Comparison of ENCODE assay signal across 20 cellular contexts in genomic region chr3:134106580-134106979, GRCh38.
DNase-seq lines count a peak whose midpoint lies in the region; ATAC-seq lines count a peak whose summit lies in the region.
"Had no signal": no experiment of that assay in that cellular context is flagged by ENCODE, and none has a peak within 500 bp of the region (broad histone marks: within the 10 kb centered on the region; RNA-seq: fewer than 3 reads in every experiment).

No MANE protein-coding gene starts in this region.

- intact Hi-C loops in right cardiac atrium (cut with DNase I) = no loop called here

- ATAC-seq in GM21737 (IDR thresholded peaks at IDR 0.05; ENCODE audit: unreplicated experiment) (peak; percentile 74), HG03432 (IDR thresholded peaks at IDR 0.05; ENCODE audit: unreplicated experiment) (peak; percentile 54), right cardiac atrium (no peak)
- ATAC-seq: naive thymus-derived CD4-positive, alpha-beta T cell had no signal

- DNase-seq in NOMO-1 treated with DMSO at 0.1 percent for 48 hours (lab: John Stamatoyannopoulos, UW; ENCODE audit: unreplicated experiment) = peak; percentile 9
- no peak for DNase-seq in NOMO-1 treated with dmso at 0.1 percent for 144 hours (lab: John Stamatoyannopoulos, UW; ENCODE audit: unreplicated experiment)
- DNase-seq in NCI-H2081 treated with DMSO at 0.1 percent for 48 hours (lab: John Stamatoyannopoulos, UW) = no peak
- DNase-seq in iPS-NIHi11 (ENCODE audit: low spot score) = no peak
- no peak for DNase-seq in right cardiac atrium
- DNase-seq in SIG-M5 (lab: John Stamatoyannopoulos, UW) = no peak
- DNase-seq: activated CD4-positive, alpha-beta T cell treated with anti-CD3 and anti-CD28 coated beads, Interleukin-2, amount 50 U/mL, for 4 hours; activated T-cell treated with anti-CD3 and anti-CD28 coated beads, Interleukin-2, amount 50 U/mL, for 24 hours; foreskin melanocyte; KBM-7; naive thymus-derived CD4-positive, alpha-beta T cell; NCI-H1105 treated with DMSO at 0.1 percent for 48 hours; NK-92 treated with Interleukin-12 subunit alpha and Interleukin-12 subunit beta, amount 100 ng/mL, for 24 hours; SHP77 treated with DMSO at 0.1 percent for 48 hours; T-helper 9 cell had no signal

- H3K9me3 ChIP-seq in right cardiac atrium (ENCODE audit: control insufficient read depth, low read length) = no peaks in the 10 kb centered on the region

- H3K4me1 ChIP-seq in right cardiac atrium (ENCODE audit: control insufficient read depth, insufficient read depth, low read length) = no peaks in the 10 kb centered on the region

- H3K4me3 ChIP-seq in right cardiac atrium (ENCODE audit: low read length) = no peak overlapping the region
- H3K4me3 ChIP-seq: lung had no signal

- 68% methylated on average over 3 of the region's 3 CpGs for WGBS in right cardiac atrium

- no peaks in the 10 kb centered on the region for H3K27me3 ChIP-seq in right cardiac atrium (ENCODE audit: control insufficient read depth, insufficient read depth)

- H3K27ac ChIP-seq in right cardiac atrium (ENCODE audit: low read length) = no peak overlapping the region
- H3K27ac ChIP-seq: 22Rv1, C4-2B had no signal

Comparison
In these comparisons a context has a peak if more than half of its experiments do, and no peak if none do; other contexts are left out.
1. ATAC-seq: peak in GM21737 (single experiment) and HG03432 (single experiment); none in right cardiac atrium (0 of 2).